In the genomic region with DNA sequence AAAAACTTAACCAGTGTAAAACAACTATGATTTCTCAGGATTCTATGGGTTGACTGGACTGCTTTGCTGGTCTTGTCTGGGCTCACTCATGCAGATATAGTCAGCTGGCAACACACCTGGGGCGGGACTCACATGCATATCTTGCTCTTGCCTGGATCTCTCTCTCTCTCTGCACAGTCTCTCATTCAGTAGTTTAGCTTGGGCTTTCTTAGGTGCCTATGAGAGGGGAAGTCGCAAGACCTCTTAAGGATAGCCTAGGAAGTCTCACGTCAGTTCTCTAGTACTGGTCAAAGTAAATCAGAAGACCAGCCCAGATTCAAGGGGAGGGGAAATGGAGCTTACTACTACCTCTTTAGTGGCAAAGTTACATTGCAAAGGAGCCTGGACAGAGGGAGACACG, we compare ENCODE assay signal across 1 cellular context.
TF ChIP-seq lines count a peak whose summit lies in the region.

No MANE protein-coding gene starts in this region.

TF ChIP-seq in K562, 482 proteins besides CTCF, POLR2A, EP300 and RAD21:
- TF ChIP-seq SPI1 (IDR thresholded peaks at IDR 0.05; ENCODE audit: borderline replicate concordance, low read depth, low read length) (0 out of 2 replicates have a peak, but pooled peaks have one; percentile 45), TCF7L2 (IDR thresholded peaks at IDR 0.05; ENCODE audit: low read depth, low read length) (no peak), PRMT5 (CRISPR knock-in tag; IDR thresholded peaks at IDR 0.05) (no peak), TAL1 (IDR thresholded peaks at IDR 0.05) (no peak), HDAC1 (IDR thresholded peaks at IDR 0.05) (0 out of 4 replicates have a peak, but pooled peaks of 1 of the 2 experiments have one; percentile 34), ZEB2 (IDR thresholded peaks at IDR 0.05) (peak; percentile 45; the same call in 1 of the 2 replicates), HDAC8 (tag; IDR thresholded peaks at IDR 0.05) (no peak), YY1 (IDR thresholded peaks at IDR 0.05; ENCODE audit: borderline replicate concordance in 1 of 3, control insufficient read depth in 1 of 3, extremely low read depth in 1 of 3, insufficient read depth in 3 of 3, insufficient read length in 1 of 3, insufficient replicate concordance in 2 of 3, low read depth in 1 of 3, low read length in 2 of 3) (peak in 1 of 3 experiments; percentile 3), CBFA2T3 (IDR thresholded peaks at IDR 0.05) (no peak), ASH1L (IDR thresholded peaks at IDR 0.05; ENCODE audit: borderline replicate concordance, low read depth, partially characterized antibody) (no peak), RBBP5 (IDR thresholded peaks at IDR 0.05; ENCODE audit: borderline replicate concordance, insufficient read depth, low read length, poor library complexity, severe bottlenecking) (peak; percentile 48), ZNF586 (CRISPR knock-in tag; conservative IDR thresholded peaks at IDR 0.05) (no peak)
- TF ChIP-seq, protein P1, sequence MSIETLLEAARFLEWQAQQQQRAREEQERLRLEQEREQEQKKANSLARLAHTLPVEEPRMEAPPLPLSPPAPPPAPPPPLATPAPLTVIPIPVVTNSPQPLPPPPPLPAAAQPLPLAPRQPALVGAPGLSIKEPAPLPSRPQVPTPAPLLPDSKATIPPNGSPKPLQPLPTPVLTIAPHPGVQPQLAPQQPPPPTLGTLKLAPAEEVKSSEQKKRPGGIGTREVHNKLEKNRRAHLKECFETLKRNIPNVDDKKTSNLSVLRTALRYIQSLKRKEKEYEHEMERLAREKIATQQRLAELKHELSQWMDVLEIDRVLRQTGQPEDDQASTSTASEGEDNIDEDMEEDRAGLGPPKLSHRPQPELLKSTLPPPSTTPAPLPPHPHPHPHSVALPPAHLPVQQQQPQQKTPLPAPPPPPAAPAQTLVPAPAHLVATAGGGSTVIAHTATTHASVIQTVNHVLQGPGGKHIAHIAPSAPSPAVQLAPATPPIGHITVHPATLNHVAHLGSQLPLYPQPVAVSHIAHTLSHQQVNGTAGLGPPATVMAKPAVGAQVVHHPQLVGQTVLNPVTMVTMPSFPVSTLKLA (conservative IDR thresholded peaks at IDR 0.05) = 0 out of 4 replicates have a peak, but pooled peaks of 1 of the 2 experiments have one; percentile 21
- TF ChIP-seq, protein P2, sequence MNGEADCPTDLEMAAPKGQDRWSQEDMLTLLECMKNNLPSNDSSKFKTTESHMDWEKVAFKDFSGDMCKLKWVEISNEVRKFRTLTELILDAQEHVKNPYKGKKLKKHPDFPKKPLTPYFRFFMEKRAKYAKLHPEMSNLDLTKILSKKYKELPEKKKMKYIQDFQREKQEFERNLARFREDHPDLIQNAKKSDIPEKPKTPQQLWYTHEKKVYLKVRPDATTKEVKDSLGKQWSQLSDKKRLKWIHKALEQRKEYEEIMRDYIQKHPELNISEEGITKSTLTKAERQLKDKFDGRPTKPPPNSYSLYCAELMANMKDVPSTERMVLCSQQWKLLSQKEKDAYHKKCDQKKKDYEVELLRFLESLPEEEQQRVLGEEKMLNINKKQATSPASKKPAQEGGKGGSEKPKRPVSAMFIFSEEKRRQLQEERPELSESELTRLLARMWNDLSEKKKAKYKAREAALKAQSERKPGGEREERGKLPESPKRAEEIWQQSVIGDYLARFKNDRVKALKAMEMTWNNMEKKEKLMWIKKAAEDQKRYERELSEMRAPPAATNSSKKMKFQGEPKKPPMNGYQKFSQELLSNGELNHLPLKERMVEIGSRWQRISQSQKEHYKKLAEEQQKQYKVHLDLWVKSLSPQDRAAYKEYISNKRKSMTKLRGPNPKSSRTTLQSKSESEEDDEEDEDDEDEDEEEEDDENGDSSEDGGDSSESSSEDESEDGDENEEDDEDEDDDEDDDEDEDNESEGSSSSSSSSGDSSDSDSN (IDR thresholded peaks at IDR 0.05; ENCODE audit: borderline replicate concordance in 1 of 2, low read depth in 2 of 2, low read length in 2 of 2) = no peak
- TF ChIP-seq, protein P3, sequence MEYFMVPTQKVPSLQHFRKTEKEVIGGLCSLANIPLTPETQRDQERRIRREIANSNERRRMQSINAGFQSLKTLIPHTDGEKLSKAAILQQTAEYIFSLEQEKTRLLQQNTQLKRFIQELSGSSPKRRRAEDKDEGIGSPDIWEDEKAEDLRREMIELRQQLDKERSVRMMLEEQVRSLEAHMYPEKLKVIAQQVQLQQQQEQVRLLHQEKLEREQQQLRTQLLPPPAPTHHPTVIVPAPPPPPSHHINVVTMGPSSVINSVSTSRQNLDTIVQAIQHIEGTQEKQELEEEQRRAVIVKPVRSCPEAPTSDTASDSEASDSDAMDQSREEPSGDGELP (CRISPR knock-in tag; IDR thresholded peaks at IDR 0.05; ENCODE audit: borderline replicate concordance) = peak; percentile 39; the same call in 1 of the 2 replicates
- TF ChIP-seq, protein P4, sequence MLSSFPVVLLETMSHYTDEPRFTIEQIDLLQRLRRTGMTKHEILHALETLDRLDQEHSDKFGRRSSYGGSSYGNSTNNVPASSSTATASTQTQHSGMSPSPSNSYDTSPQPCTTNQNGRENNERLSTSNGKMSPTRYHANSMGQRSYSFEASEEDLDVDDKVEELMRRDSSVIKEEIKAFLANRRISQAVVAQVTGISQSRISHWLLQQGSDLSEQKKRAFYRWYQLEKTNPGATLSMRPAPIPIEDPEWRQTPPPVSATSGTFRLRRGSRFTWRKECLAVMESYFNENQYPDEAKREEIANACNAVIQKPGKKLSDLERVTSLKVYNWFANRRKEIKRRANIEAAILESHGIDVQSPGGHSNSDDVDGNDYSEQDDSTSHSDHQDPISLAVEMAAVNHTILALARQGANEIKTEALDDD (IDR thresholded peaks at IDR 0.05) = peak; percentile 85
TF ChIP-seq in K562: peak in this region for 8.
